Comparison of ENCODE assay signal across 11 cellular contexts in the genomic region with DNA sequence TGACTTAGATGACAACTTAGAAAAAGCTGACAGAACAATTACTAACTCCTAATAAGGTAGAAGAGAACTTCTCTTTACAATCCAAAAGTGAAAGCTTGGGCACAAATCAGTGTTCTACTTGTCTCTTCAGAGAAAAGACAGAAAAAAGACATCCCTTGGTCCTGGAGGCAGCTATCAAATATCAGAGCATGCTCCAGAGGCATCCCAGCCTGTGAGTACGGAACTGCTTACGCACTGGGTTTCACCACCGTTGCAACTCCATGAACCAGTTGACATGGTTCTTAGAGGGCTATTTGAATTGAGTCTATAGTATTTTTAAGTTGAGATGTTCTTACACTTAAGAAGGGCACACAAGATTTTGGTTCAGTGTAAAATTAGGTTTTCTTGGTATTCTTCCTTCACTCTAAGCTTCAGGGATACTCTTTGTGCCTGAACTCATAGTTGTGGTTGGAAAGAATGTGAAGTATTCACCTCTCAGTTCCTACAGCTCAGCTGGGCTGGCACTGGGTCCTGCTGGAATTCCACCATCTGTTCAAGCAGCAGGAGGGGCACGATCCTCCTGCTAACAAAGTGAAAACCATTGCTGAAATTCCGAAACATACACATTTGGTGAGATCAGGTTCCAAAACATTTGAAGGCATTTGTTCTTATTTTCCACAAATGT. TPM values are rescaled to one million over a fixed set of nuclear protein-coding genes. Genes with fewer than 3 reads are reported as not detected.
A peak's percentile ranks its signal among the peaks of the same experiment; 100 is the strongest.
DNase-seq lines count a peak whose midpoint lies in the region; ATAC-seq, FAIRE-seq and TF ChIP-seq lines count a peak whose summit lies in the region.
"Had no signal": no experiment of that assay in that cellular context is flagged by ENCODE, and none has a peak within 500 bp of the region (broad histone marks: within the 10 kb centered on the region; RNA-seq: fewer than 3 reads in every experiment).

No MANE protein-coding gene starts in this region.

- H3K4me3 ChIP-seq in H1 (ENCODE audit: extremely low read depth in 1 of 4, insufficient read depth in 2 of 4, low read depth in 3 of 4, low read length in 4 of 4), result peak overlapping the region in 1 of 4 experiments; percentile 28; a peak in 1 of 8 replicates

- TF ChIP-seq EP300 in H1 (IDR thresholded peaks at IDR 0.05; ENCODE audit: borderline replicate concordance in 1 of 2, low read depth in 2 of 2, low read length in 2 of 2), result no peak

- H3K27me3 ChIP-seq in H1 (replicated peaks in 1 of 4; ENCODE audit: control insufficient read depth in 3 of 4, extremely low read depth in 1 of 4, insufficient read depth in 3 of 4, low read length in 3 of 4), result no peaks in the 10 kb centered on the region

- H2BK120ac ChIP-seq in H1 (replicated peaks; ENCODE audit: low read depth, low read length), result no peak overlapping the region

- no peaks in the 10 kb centered on the region for H3K9me3 ChIP-seq in H1 (ENCODE audit: insufficient read depth in 2 of 2, low read depth in 1 of 2, low read length in 1 of 2)

- no peaks in the 10 kb centered on the region for H3K79me1 ChIP-seq in H1 (ENCODE audit: low read depth, low read length)

- no peak overlapping the region for H2AK5ac ChIP-seq in H1 (ENCODE audit: low read depth, low read length)

- no peak overlapping the region for H2BK12ac ChIP-seq in H1 (ENCODE audit: low read depth, low read length)

- no peak overlapping the region for H4K5ac ChIP-seq in H1 (ENCODE audit: insufficient read length, low read depth, low read length)

- peaks cover 0 to 3% of the 10 kb centered on the region in 2 experiments; a peak in 1 of 4 replicates for H3K79me2 ChIP-seq in H1 (ENCODE audit: control insufficient read depth in 1 of 2, insufficient read depth in 2 of 2, low read length in 2 of 2)

- POLR2A ChIA-PET in H1 (lab: Charles Lee; ENCODE audit: partially characterized antibody), result interaction anchor here (1.0 to 1.5 kb wide), 4 partner anchors 8 to 47 kb away, joined by 3 to 5 read pairs (median 4); partner anchors contain the start of gene TMEM9B

- no peak overlapping the region for H3K18ac ChIP-seq in H1 (ENCODE audit: extremely low read depth, low read length)

- in situ Hi-C loops in ACHN (cut with HindIII; ENCODE audit: low pct_ligation_motif_present, low pct_unique_long_range_greater_than_20kb, low sequenced_read_pairs), result no loop called here

- no peak for ATAC-seq in GM21737 (IDR thresholded peaks at IDR 0.05; ENCODE audit: unreplicated experiment)
- ATAC-seq in HG03469 (IDR thresholded peaks at IDR 0.05; ENCODE audit: unreplicated experiment), result no peak

- H4K8ac ChIP-seq in H1 (ENCODE audit: extremely low read depth, insufficient read depth, low read length), result no peak overlapping the region

- H3K27ac ChIP-seq in H1 (ENCODE audit: low read depth, low read length), result no peak overlapping the region

- peak overlapping the region in 1 of 2 experiments; percentile 24; a peak in 1 of 4 replicates for H3K4me2 ChIP-seq in H1 (ENCODE audit: insufficient read depth in 1 of 2, low read depth in 2 of 2, low read length in 2 of 2)

- WGBS in H1 (ENCODE audit: extremely low coverage in 1 of 2, insufficient coverage in 1 of 2, insufficient read length in 1 of 2, insufficient replicate concordance in 2 of 2, low coverage in 1 of 2, low lambda C conversion rate in 2 of 2, missing lambda C conversion rate in 1 of 2), 2 experiments, result 68% methylated on average over 5 of the region's 5 CpGs; no CpG with 5 or more reads in 1 of the 2 experiments

- peak overlapping the region in 1 of 4 experiments; percentile 49; a peak in 2 of 7 replicates for H3K9ac ChIP-seq in H1 (replicated peaks in 1 of 4; ENCODE audit: extremely low read depth in 1 of 4, low read depth in 3 of 4, low read length in 3 of 4)

- TF ChIP-seq CTCF in H1 (IDR thresholded peaks at IDR 0.05; ENCODE audit: control extremely low read depth in 1 of 3, insufficient read depth in 1 of 3, low read depth in 1 of 3, low read length in 3 of 3), result no peak

- CTCF ChIA-PET in H1 (lab: Charles Lee; ENCODE audit: partially characterized antibody), result interaction anchor here (1.0 to 1.7 kb wide), 6 partner anchors 41 to 220 kb away, joined by 3 to 14 read pairs (median 4); partner anchors contain the start of gene TMEM9B

- peak; percentile 88 for DNase-seq in ACHN
- peak; percentile 91 for DNase-seq in NCI-H226
- no peak for DNase-seq in H1 (ENCODE audit: low read depth in 1 of 2, low spot score in 2 of 2)
- peak; percentile 93 for DNase-seq in myocyte (ENCODE audit: low read depth)
- DNase-seq in NCI-H446 treated with DMSO at 0.1 percent for 48 hours (lab: John Stamatoyannopoulos, UW), result no peak
- no peak for DNase-seq in D341Med (ENCODE audit: low spot score)
- DNase-seq: CD4-positive, alpha-beta T cell; NCI-H2029 had no signal

- H4K20me1 ChIP-seq in H1 (replicated peaks in 1 of 2; ENCODE audit: control insufficient read depth in 1 of 2, insufficient read depth in 2 of 2, low read length in 2 of 2), result peaks cover 0 to 1% of the 10 kb centered on the region in 2 experiments

- no peak overlapping the region for H3K56ac ChIP-seq in H1 (replicated peaks; ENCODE audit: insufficient read length, low read depth, low read length)

- H3K23me2 ChIP-seq in H1 (ENCODE audit: low read depth, low read length), result 0 out of 2 replicates have a peak, but pooled peaks cover 1% of the 10 kb centered on the region

- H3K4ac ChIP-seq in H1 (replicated peaks; ENCODE audit: insufficient read length, low read depth, low read length), result no peak overlapping the region

- no peak overlapping the region for H4K91ac ChIP-seq in H1 (replicated peaks; ENCODE audit: insufficient read length, low read length)

- no peak overlapping the region for H3K23ac ChIP-seq in H1 (ENCODE audit: insufficient read length)

- peaks cover 0 to 7% (median 4%) of the 10 kb centered on the region in 4 experiments; a peak in 5 of 7 replicates for H3K4me1 ChIP-seq in H1 (replicated peaks in 1 of 4; ENCODE audit: control insufficient read depth in 3 of 4, insufficient read depth in 4 of 4, low read length in 3 of 4)

- no peak for TF ChIP-seq POLR2A in H1 (IDR thresholded peaks at IDR 0.05; ENCODE audit: control extremely low read depth in 1 of 2, low read depth in 2 of 2, low read length in 2 of 2)

- no peak overlapping the region for H3K14ac ChIP-seq in H1 (ENCODE audit: insufficient read length)

- no peak overlapping the region for H2BK5ac ChIP-seq in H1 (ENCODE audit: low read depth, low read length)

- FAIRE-seq in H1 (lab: Jason Lieb, UNC), result no peak
- FAIRE-seq: islet of Langerhans had no signal

- peaks cover 14 to 56% (median 42%) of the 10 kb centered on the region in 4 experiments; a peak in 7 of 8 replicates for H3K36me3 ChIP-seq in H1 (ENCODE audit: control insufficient read depth in 2 of 4, insufficient read depth in 4 of 4, low read length in 3 of 4)

- no peak overlapping the region for H2BK20ac ChIP-seq in H1 (ENCODE audit: low read length)

- no peak overlapping the region for H2BK15ac ChIP-seq in H1 (ENCODE audit: low read length)

- no peak overlapping the region for H2AFZ ChIP-seq in H1 (ENCODE audit: low read length)

- no peak for TF ChIP-seq RAD21 in H1 (IDR thresholded peaks at IDR 0.05 in 1 of 2, conservative IDR thresholded peaks at IDR 0.05 in 1 of 2; ENCODE audit: low read depth in 2 of 2, low read length in 2 of 2)

RNA-seq across cellular contexts. Expression of gene AKIP1, which starts 6.3 kb away (rescaled TPM):
- total RNA-seq in H1 (2021; fragmentation: NEBNext Ultra II Directional; extraction: Animal tissue kit (Norgen Biotek cat#: 25700)), result 17.8 and 19.9 TPM in 2 replicates
- polyA plus RNA-seq in H1 (2011; rRNA removed), result 27.2 and 29.6 TPM in 2 replicates
- polyA plus RNA-seq in H1 (2011; cell fraction: cytosol; rRNA removed), result 24.3 TPM
- 12.4 TPM for polyA plus RNA-seq in H1 (2011; cell fraction: nucleus; rRNA removed)
- 21.3 to 23.8 TPM (median 22.5 TPM) in 4 replicates for polyA plus RNA-seq in H1 (2012, experiment 1 of 2)
- polyA plus RNA-seq in H1 (2012, experiment 2 of 2), result 27.7 TPM
- polyA plus RNA-seq in H1 (2013, experiment 1 of 2), result 10.3 TPM
- polyA plus RNA-seq in H1 (2013, experiment 2 of 2), result 10.5 TPM
- polyA minus RNA-seq in H1 (2011; rRNA and poly(A)+ RNA removed), result 3.9 and 6.7 TPM in 2 replicates
- 14.0 TPM for polyA minus RNA-seq in H1 (2011; cell fraction: cytosol; rRNA and poly(A)+ RNA removed)
- 8.1 TPM for polyA minus RNA-seq in H1 (2011; cell fraction: nucleus; rRNA and poly(A)+ RNA removed)
- 95.3 and 95.5 TPM in 2 replicates for total RNA-seq in myocyte
- 104 TPM for polyA plus RNA-seq in myocyte (2012)

RNA-seq across cellular contexts. Expression of gene C11orf16, which starts 15.5 kb away (rescaled TPM):
- not detected in 2 replicates for total RNA-seq in H1 (2021; fragmentation: NEBNext Ultra II Directional; extraction: Animal tissue kit (Norgen Biotek cat#: 25700))
- polyA plus RNA-seq in H1 (2011; rRNA removed), result 0.06 and 0.08 TPM in 2 replicates
- 0.13 TPM for polyA plus RNA-seq in H1 (2011; cell fraction: cytosol; rRNA removed)
- polyA plus RNA-seq in H1 (2011; cell fraction: nucleus; rRNA removed), result 0.09 TPM
- 0.11 TPM in 1 of 4 replicates, not detected in the others for polyA plus RNA-seq in H1 (2012, experiment 1 of 2)
- polyA plus RNA-seq in H1 (2012, experiment 2 of 2), result not detected
- 0.20 TPM for polyA plus RNA-seq in H1 (2013, experiment 1 of 2)
- 0.17 TPM for polyA plus RNA-seq in H1 (2013, experiment 2 of 2)
- polyA minus RNA-seq in H1 (2011; rRNA and poly(A)+ RNA removed), result 0.10 TPM in 1 of 2 replicates, not detected in the other
- polyA minus RNA-seq in H1 (2011; cell fraction: cytosol; rRNA and poly(A)+ RNA removed), result not detected
- polyA minus RNA-seq in H1 (2011; cell fraction: nucleus; rRNA and poly(A)+ RNA removed), result not detected
- total RNA-seq in myocyte, result not detected in 2 replicates
- 0.13 TPM for polyA plus RNA-seq in myocyte (2012)
- total RNA-seq: CD4-positive, alpha-beta T cell had no signal

RNA-seq across cellular contexts. Expression of gene ASCL3, which starts 25.5 kb away (rescaled TPM):
- total RNA-seq in H1 (2021; fragmentation: NEBNext Ultra II Directional; extraction: Animal tissue kit (Norgen Biotek cat#: 25700)), result not detected in 2 replicates
- not detected in 2 replicates for polyA plus RNA-seq in H1 (2011; rRNA removed)
- not detected for polyA plus RNA-seq in H1 (2011; cell fraction: cytosol; rRNA removed)
- polyA plus RNA-seq in H1 (2011; cell fraction: nucleus; rRNA removed), result not detected
- polyA plus RNA-seq in H1 (2012, experiment 1 of 2), result not detected in 4 replicates
- polyA plus RNA-seq in H1 (2012, experiment 2 of 2), result not detected
- polyA plus RNA-seq in H1 (2013, experiment 1 of 2), result not detected
- polyA plus RNA-seq in H1 (2013, experiment 2 of 2), result not detected
- polyA minus RNA-seq in H1 (2011; rRNA and poly(A)+ RNA removed), result not detected in 2 replicates
- not detected for polyA minus RNA-seq in H1 (2011; cell fraction: cytosol; rRNA and poly(A)+ RNA removed)
- not detected for polyA minus RNA-seq in H1 (2011; cell fraction: nucleus; rRNA and poly(A)+ RNA removed)
- not detected in 2 replicates for total RNA-seq in myocyte
- not detected for polyA plus RNA-seq in myocyte (2012)
- total RNA-seq: CD4-positive, alpha-beta T cell had no signal

RNA-seq across cellular contexts. Expression of gene TMEM9B, which starts 47.0 kb away (rescaled TPM):
- 9.4 and 10.0 TPM in 2 replicates for total RNA-seq in H1 (2021; fragmentation: NEBNext Ultra II Directional; extraction: Animal tissue kit (Norgen Biotek cat#: 25700))
- 4.2 and 8.3 TPM in 2 replicates for polyA plus RNA-seq in H1 (2011; rRNA removed)
- polyA plus RNA-seq in H1 (2011; cell fraction: cytosol; rRNA removed), result 6.5 TPM
- polyA plus RNA-seq in H1 (2011; cell fraction: nucleus; rRNA removed), result 1.9 TPM
- 6.9 to 13.5 TPM (median 7.5 TPM) in 4 replicates for polyA plus RNA-seq in H1 (2012, experiment 1 of 2)
- polyA plus RNA-seq in H1 (2012, experiment 2 of 2), result 5.9 TPM
- 9.5 TPM for polyA plus RNA-seq in H1 (2013, experiment 1 of 2)
- polyA plus RNA-seq in H1 (2013, experiment 2 of 2), result 11.5 TPM
- 3.5 and 6.4 TPM in 2 replicates for polyA minus RNA-seq in H1 (2011; rRNA and poly(A)+ RNA removed)
- polyA minus RNA-seq in H1 (2011; cell fraction: cytosol; rRNA and poly(A)+ RNA removed), result 3.3 TPM
- polyA minus RNA-seq in H1 (2011; cell fraction: nucleus; rRNA and poly(A)+ RNA removed), result 2.4 TPM
- 62.2 and 71.9 TPM in 2 replicates for total RNA-seq in myocyte
- polyA plus RNA-seq in myocyte (2012), result 74.5 TPM

Comparison
In these comparisons a context has a peak if more than half of its experiments do, and no peak if none do; other contexts are left out.
1. DNase-seq: peak in ACHN (single experiment), NCI-H226 (single experiment) and myocyte (single experiment); none in H1 (0 of 2), NCI-H446 treated with DMSO at 0.1 percent for 48 hours (single experiment) and D341Med (single experiment).